20 cellular contexts compared by ENCODE assay signal in the genomic region with DNA sequence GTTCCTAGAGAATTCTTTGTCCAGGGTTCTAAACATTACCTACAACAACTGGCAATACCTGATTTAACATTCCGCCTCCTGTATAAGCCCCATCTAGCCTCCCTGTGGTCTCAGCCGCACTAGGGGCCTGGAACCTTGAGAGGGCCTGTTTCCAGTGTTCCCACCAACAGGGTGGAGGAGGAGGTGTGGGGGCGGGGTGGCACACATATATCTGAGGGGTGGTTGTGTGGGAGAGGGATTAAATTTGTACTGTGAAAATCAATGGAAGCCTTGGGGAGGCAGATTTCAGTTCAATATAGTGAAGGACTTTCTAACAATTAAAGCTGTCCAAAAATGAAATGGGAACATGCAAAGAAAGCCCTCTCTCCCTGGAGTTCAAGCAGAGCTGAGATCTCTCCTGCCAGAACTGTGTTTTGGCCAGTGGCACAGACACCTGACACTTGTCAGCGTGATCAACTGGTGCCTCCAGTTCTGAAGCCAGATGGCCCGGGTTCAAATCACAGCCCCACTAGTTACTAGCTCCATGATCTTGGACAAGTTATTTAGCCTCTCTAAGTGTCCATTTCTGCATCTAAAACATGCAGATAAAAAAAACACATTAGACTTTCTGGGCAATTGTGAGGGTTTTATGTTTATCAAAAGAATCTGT. TPM values are rescaled to one million over a fixed set of nuclear protein-coding genes. Genes with fewer than 3 reads are reported as not detected.
"Had no signal": no experiment of that assay in that cellular context is flagged by ENCODE, and none has a peak within 500 bp of the region (broad histone marks: within the 10 kb centered on the region; RNA-seq: fewer than 3 reads in every experiment).

No MANE protein-coding gene starts in this region.

- ATAC-seq: activated CD4-positive, alpha-beta T cell treated with anti-CD3 and anti-CD28 coated beads for 36 hours; foreskin keratinocyte; naive thymus-derived CD8-positive, alpha-beta T cell; right lobe of liver had no signal

- H3K4me1 Mint-ChIP-seq: activated CD4-positive, alpha-beta T cell treated with anti-CD3 and anti-CD28 coated beads for 36 hours; activated naive CD4-positive, alpha-beta T cell treated with anti-CD3 and anti-CD28 coated beads, Interleukin-2, amount 50 U/mL, for 24 hours; naive thymus-derived CD8-positive, alpha-beta T cell had no signal

- H3K4me3 ChIP-seq: right lobe of liver, suprapubic skin had no signal

- H3K27ac ChIP-seq: foreskin keratinocyte, right lobe of liver, suprapubic skin, WERI-Rb-1 had no signal

- H3K36me3 Mint-ChIP-seq: activated CD4-positive, alpha-beta memory T cell treated with anti-CD3 and anti-CD28 coated beads for 36 hours; activated naive CD4-positive, alpha-beta T cell treated with anti-CD3 and anti-CD28 coated beads, Interleukin-2, amount 50 U/mL, for 24 hours; naive thymus-derived CD8-positive, alpha-beta T cell had no signal

- H3K27me3 ChIP-seq: right lobe of liver, suprapubic skin had no signal

- DNase-seq: activated CD4-positive, alpha-beta memory T cell treated with anti-CD3 and anti-CD28 coated beads for 36 hours; activated CD4-positive, alpha-beta T cell treated with anti-CD3 and anti-CD28 coated beads for 36 hours; activated effector memory CD4-positive, alpha-beta T cell treated with Interleukin-2 at 50 U/mL for 16 hours; activated T-cell treated with anti-CD3 and anti-CD28 coated beads, Interleukin-2, amount 50 U/mL, for 24 hours; cortex of kidney; effector CD8-positive, alpha-beta T cell; foreskin keratinocyte; head of caudate nucleus; naive thymus-derived CD8-positive, alpha-beta T cell; occipital lobe; right lobe of liver; T-helper 1 cell; trophoblast cell; WERI-Rb-1 had no signal

- H3K27ac Mint-ChIP-seq: activated CD4-positive, alpha-beta memory T cell treated with anti-CD3 and anti-CD28 coated beads for 36 hours; activated CD4-positive, alpha-beta T cell treated with anti-CD3 and anti-CD28 coated beads for 36 hours; activated naive CD4-positive, alpha-beta T cell treated with anti-CD3 and anti-CD28 coated beads, Interleukin-2, amount 50 U/mL, for 24 hours; activated T-cell treated with anti-CD3 and anti-CD28 coated beads, Interleukin-2, amount 50 U/mL, for 24 hours; naive thymus-derived CD8-positive, alpha-beta T cell; stimulated activated naive CD8-positive, alpha-beta T cell treated with anti-CD3 and anti-CD28 coated beads, Interleukin-15, Interleukin-2, amounts not matched to agents 100 ng/mL and 50 ng/mL, for 24 hours had no signal

- H3K9me3 ChIP-seq: right lobe of liver, suprapubic skin had no signal

- H3K9me3 Mint-ChIP-seq: activated CD4-positive, alpha-beta memory T cell treated with anti-CD3 and anti-CD28 coated beads for 36 hours; activated naive CD4-positive, alpha-beta T cell treated with anti-CD3 and anti-CD28 coated beads, Interleukin-2, amount 50 U/mL, for 24 hours; activated T-cell treated with anti-CD3 and anti-CD28 coated beads, Interleukin-2, amount 50 U/mL, for 24 hours; naive thymus-derived CD8-positive, alpha-beta T cell; stimulated activated naive CD8-positive, alpha-beta T cell treated with anti-CD3 and anti-CD28 coated beads, Interleukin-15, Interleukin-2, amounts not matched to agents 100 ng/mL and 50 ng/mL, for 24 hours had no signal

- H3K4me3 Mint-ChIP-seq: activated CD4-positive, alpha-beta memory T cell treated with anti-CD3 and anti-CD28 coated beads for 36 hours; activated CD4-positive, alpha-beta T cell treated with anti-CD3 and anti-CD28 coated beads for 36 hours; activated naive CD4-positive, alpha-beta T cell treated with anti-CD3 and anti-CD28 coated beads, Interleukin-2, amount 50 U/mL, for 24 hours; activated T-cell treated with anti-CD3 and anti-CD28 coated beads, Interleukin-2, amount 50 U/mL, for 24 hours; naive thymus-derived CD8-positive, alpha-beta T cell; stimulated activated naive CD8-positive, alpha-beta T cell treated with anti-CD3 and anti-CD28 coated beads, Interleukin-15, Interleukin-2, amounts not matched to agents 100 ng/mL and 50 ng/mL, for 24 hours had no signal

- H3K4me1 ChIP-seq: foreskin keratinocyte, right lobe of liver had no signal

- H3K36me3 ChIP-seq: right lobe of liver, suprapubic skin, WERI-Rb-1 had no signal

RNA-seq across cellular contexts. Expression of a gene that starts 56.4 kb away (rescaled TPM):
- total RNA-seq: activated CD4-positive, alpha-beta memory T cell treated with anti-CD3 and anti-CD28 coated beads for 36 hours; activated CD4-positive, alpha-beta T cell treated with anti-CD3 and anti-CD28 coated beads for 36 hours; foreskin keratinocyte; lung microvascular endothelial cell; mucosa of gallbladder; naive thymus-derived CD8-positive, alpha-beta T cell; posterior vena cava had no signal
